12 cellular contexts compared by ENCODE assay signal in the genomic region with DNA sequence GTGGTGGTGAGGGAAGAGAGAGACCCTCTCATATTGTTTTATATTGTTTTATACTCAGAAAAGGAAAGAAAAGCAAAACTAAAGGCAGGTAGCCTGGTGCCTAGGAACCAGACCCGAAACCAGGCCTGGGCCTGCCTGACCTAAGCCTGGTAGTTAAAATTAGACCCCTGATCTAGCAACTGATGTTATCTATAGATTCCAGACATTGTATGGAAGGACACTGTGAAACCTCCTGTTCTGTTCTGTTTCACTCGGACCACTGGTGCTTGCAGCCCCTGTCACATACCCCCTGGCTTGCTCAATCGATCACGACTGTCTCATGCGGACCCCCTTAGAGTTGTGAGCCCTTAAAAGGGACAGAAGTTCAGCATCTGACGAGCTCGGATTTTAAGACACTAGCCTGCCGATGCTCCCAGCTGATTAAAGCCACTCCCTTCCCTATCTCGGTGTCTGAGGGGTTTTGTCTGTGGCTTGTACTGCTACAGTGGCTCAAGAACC. TPM values are rescaled to one million over a fixed set of nuclear protein-coding genes. Genes with fewer than 3 reads are reported as not detected.
A peak's percentile ranks its signal among the peaks of the same experiment; 100 is the strongest.
DNase-seq lines count a peak whose midpoint lies in the region; FAIRE-seq and TF ChIP-seq lines count a peak whose summit lies in the region.
"Not testable (repeated sequence)": the region's sequence is repeated elsewhere in the genome, so short reads cannot be mapped to it uniquely, and the experiment has no call there.
"Had no signal": no experiment of that assay in that cellular context is flagged by ENCODE, and none has a peak within 500 bp of the region (broad histone marks: within the 10 kb centered on the region; RNA-seq: fewer than 3 reads in every experiment).

No MANE protein-coding gene starts in this region.

- TF ChIP-seq POLR2A in endothelial cell of umbilical vein (IDR thresholded peaks at IDR 0.05; ENCODE audit: low read depth, low read length), result not testable (repeated sequence)

- not testable (repeated sequence) for H3K36me3 ChIP-seq in ACC112 (ENCODE audit: insufficient read depth, low read length); HUES6 (ENCODE audit: control insufficient read depth, insufficient read depth, low read length); SK-N-SH (replicated peaks in 1 of 2; ENCODE audit: control insufficient read depth in 1 of 2, insufficient read depth in 2 of 2, low read length in 1 of 2); astrocyte (ENCODE audit: insufficient read depth, low read length); endothelial cell of umbilical vein (ENCODE audit: control insufficient read depth in 2 of 2, extremely low read depth in 1 of 2, insufficient read depth in 2 of 2, low read length in 2 of 2); smooth muscle cell (ENCODE audit: low read depth)

- H3K79me2 ChIP-seq in ACC112 (ENCODE audit: control insufficient read depth, insufficient read depth, low read length, unreplicated experiment); SK-N-SH (ENCODE audit: insufficient read depth); astrocyte (ENCODE audit: insufficient read depth, low read length); endothelial cell of umbilical vein (ENCODE audit: control insufficient read depth, insufficient read depth, low read length); smooth muscle cell (ENCODE audit: low read depth): not testable (repeated sequence)

- H3K4me3 ChIP-seq in ACC112 (ENCODE audit: low read depth, low read length); HUES6 (ENCODE audit: low read depth, low read length); SK-N-SH (ENCODE audit: low read depth in 2 of 2, low read length in 1 of 2); astrocyte (ENCODE audit: insufficient read depth, low read depth, low read length); endothelial cell of umbilical vein (replicated peaks in 1 of 3; ENCODE audit: insufficient read depth in 1 of 3, low read depth in 1 of 3, low read length in 3 of 3); smooth muscle cell: not testable (repeated sequence)

- H3K9me2 ChIP-seq in SK-N-SH, result not testable (repeated sequence)

- H3F3A ChIP-seq in SK-N-SH (replicated peaks; ENCODE audit: insufficient read depth) (peaks cover 40% of the 10 kb centered on the region), smooth muscle cell (ENCODE audit: low read depth) (peaks cover 34% of the 10 kb centered on the region)

- dilution Hi-C loops in endothelial cell of umbilical vein (cut with MboI; ENCODE audit: extremely low pct_ligation_motif_present, low sequenced_read_pairs), result not testable (repeated sequence)

- 0 out of 4 replicates have a peak, but pooled peaks of 1 of the 2 experiments have one; percentile 13 for TF ChIP-seq EP300 in SK-N-SH (IDR thresholded peaks at IDR 0.05; ENCODE audit: borderline replicate concordance in 1 of 2, low read depth in 1 of 2, low read length in 1 of 2)

- H3K27ac Mint-ChIP-seq in astrocyte (ENCODE audit: unreplicated experiment) (peak overlapping the region; percentile 67), nephron (peak overlapping the region in 2 of 3 experiments; percentile 66 to 67)

- H3K9ac ChIP-seq in HUES6 (ENCODE audit: low read length); astrocyte (ENCODE audit: low read length); endothelial cell of umbilical vein (replicated peaks; ENCODE audit: extremely low read depth, insufficient read depth, low read length): not testable (repeated sequence)
- H3K9ac ChIP-seq in SK-N-SH, result peak overlapping the region; percentile 7; the same call in 1 of the 2 replicates
- H3K9ac ChIP-seq in smooth muscle cell (ENCODE audit: low read depth), result peak overlapping the region; percentile 62

- 66% methylated on average over 9 of the region's 9 CpGs for WGBS in SK-N-SH (ENCODE audit: low lambda C conversion rate)
- WGBS in smooth muscle cell (ENCODE audit: low lambda C conversion rate), result 8% methylated on average over 9 of the region's 9 CpGs

- H3K4me2 ChIP-seq in SK-N-SH (peak overlapping the region; percentile 39), smooth muscle cell (peak overlapping the region; percentile 72)
- not testable (repeated sequence) for H3K4me2 ChIP-seq in astrocyte (ENCODE audit: low read length); endothelial cell of umbilical vein (ENCODE audit: insufficient read depth, low read length)

- POLR2A ChIA-PET in SK-N-SH (lab: Yijun Ruan, JAX), result not testable (repeated sequence)
- POLR2A ChIA-PET in endothelial cell of umbilical vein (lab: Charles Lee), result interaction anchor here (0.6 kb wide), 1 partner anchor 225 kb away, joined by 4 read pairs; no protein-coding TSS in a partner anchor

- H3K27me3 Mint-ChIP-seq in astrocyte (ENCODE audit: low read depth, unreplicated experiment); nephron (ENCODE audit: low read depth): not testable (repeated sequence)

- not testable (repeated sequence) for BruUV-seq in endothelial cell of umbilical vein (replicated peaks; lab: Mats Ljungman, UMichigan)

- not testable (repeated sequence) for H2AFZ ChIP-seq in ACC112 (ENCODE audit: low read length, unreplicated experiment); astrocyte (ENCODE audit: low read depth, low read length)
- peak overlapping the region; percentile 62; the same call in 1 of the 2 replicates for H2AFZ ChIP-seq in SK-N-SH (ENCODE audit: low read depth)
- H2AFZ ChIP-seq in endothelial cell of umbilical vein (ENCODE audit: low read depth, low read length), result peak overlapping the region; percentile 75
- H2AFZ ChIP-seq in smooth muscle cell (ENCODE audit: low read depth), result peak overlapping the region; percentile 11

- H3K9me1 ChIP-seq in endothelial cell of umbilical vein (replicated peaks; ENCODE audit: control insufficient read depth, extremely low read depth, insufficient read depth, low read length), result not testable (repeated sequence)

- DNase-seq in SK-N-SH; astrocyte (ENCODE audit: low read depth); endothelial cell of umbilical vein (ENCODE audit: low read depth, low spot score); smooth muscle cell (lab: John Stamatoyannopoulos, UW; ENCODE audit: unreplicated experiment): not testable (repeated sequence)
- DNase-seq in islet precursor cell, result peak; percentile 93

- peaks cover 39% of the 10 kb centered on the region for H3K4me1 ChIP-seq in ACC112 (ENCODE audit: control insufficient read depth, insufficient read depth, low read length, unreplicated experiment)
- not testable (repeated sequence) for H3K4me1 ChIP-seq in HUES6 (ENCODE audit: control insufficient read depth, insufficient read depth, low read length); astrocyte (ENCODE audit: insufficient read depth, low read length); endothelial cell of umbilical vein (ENCODE audit: control insufficient read depth, extremely low read depth, insufficient read depth, low read length); smooth muscle cell (ENCODE audit: low read depth)
- peaks cover 9 to 16% of the 10 kb centered on the region in 2 experiments for H3K4me1 ChIP-seq in SK-N-SH (ENCODE audit: control insufficient read depth in 1 of 2, insufficient read depth in 2 of 2, low read depth in 1 of 2, low read length in 1 of 2)

- H3K36me3 Mint-ChIP-seq in astrocyte (ENCODE audit: low read depth, unreplicated experiment); nephron (ENCODE audit: low read depth): not testable (repeated sequence)

- H3K27ac ChIP-seq in ACC112 (ENCODE audit: low read depth, low read length) (peak overlapping the region; percentile 95; the same call in 1 of the 2 replicates), HUES6 (ENCODE audit: low read depth, low read length) (peak overlapping the region; percentile 36; the same call in 1 of the 2 replicates), SK-N-SH (ENCODE audit: low read depth in 2 of 2, low read length in 1 of 2) (peak overlapping the region; percentile 53 to 94), smooth muscle cell (ENCODE audit: low read depth) (peak overlapping the region; percentile 94)
- not testable (repeated sequence) for H3K27ac ChIP-seq in astrocyte (ENCODE audit: low read depth, low read length); endothelial cell of umbilical vein (ENCODE audit: insufficient read depth, low read depth, low read length)

- not testable (repeated sequence) for TF ChIP-seq RAD21 in SK-N-SH (IDR thresholded peaks at IDR 0.05; ENCODE audit: low read length)

- peaks cover 35% of the 10 kb centered on the region for H3K4me1 Mint-ChIP-seq in astrocyte (ENCODE audit: low read depth, unreplicated experiment)
- H3K4me1 Mint-ChIP-seq in nephron, result peaks cover 20% of the 10 kb centered on the region

- FAIRE-seq in astrocyte (lab: Jason Lieb, UNC); endothelial cell of umbilical vein (lab: Jason Lieb, UNC): not testable (repeated sequence)

- H3K27me3 ChIP-seq in ACC112 (ENCODE audit: insufficient read depth, low read length); HUES6 (ENCODE audit: control insufficient read depth, insufficient read depth, low read length); SK-N-SH (ENCODE audit: insufficient read depth); astrocyte (ENCODE audit: insufficient read depth, low read length); endothelial cell of umbilical vein (ENCODE audit: control insufficient read depth in 2 of 2, insufficient read depth in 2 of 2, low read length in 2 of 2); smooth muscle cell (ENCODE audit: low read depth): not testable (repeated sequence)

- H3K9me3 ChIP-seq in HUES6 (ENCODE audit: control insufficient read depth, insufficient read depth, low read depth, low read length); SK-N-SH; astrocyte (ENCODE audit: insufficient read depth, low read depth, low read length); endothelial cell of umbilical vein (replicated peaks; ENCODE audit: control insufficient read depth, insufficient read depth, low read length); smooth muscle cell (replicated peaks; ENCODE audit: low read depth): not testable (repeated sequence)

- not testable (repeated sequence) for H3K9me3 Mint-ChIP-seq in astrocyte (ENCODE audit: unreplicated experiment); nephron

- TF ChIP-seq CTCF in SK-N-SH (IDR thresholded peaks at IDR 0.05); astrocyte (IDR thresholded peaks at IDR 0.05; ENCODE audit: insufficient read depth, low read depth, low read length); endothelial cell of umbilical vein (IDR thresholded peaks at IDR 0.05; ENCODE audit: extremely low read depth in 1 of 2, insufficient read depth in 1 of 2, low read depth in 1 of 2, low read length in 2 of 2); nephron (IDR thresholded peaks at IDR 0.05; ENCODE audit: unreplicated experiment in 3 of 3); smooth muscle cell (IDR thresholded peaks at IDR 0.05; ENCODE audit: borderline replicate concordance, insufficient read depth, poor library complexity, severe bottlenecking): not testable (repeated sequence)

- not testable (repeated sequence) for H4K20me1 ChIP-seq in SK-N-SH (ENCODE audit: insufficient read depth); astrocyte (ENCODE audit: insufficient read depth, low read length); endothelial cell of umbilical vein (replicated peaks; ENCODE audit: control insufficient read depth, extremely low read depth, insufficient read depth, low read length); smooth muscle cell (ENCODE audit: low read depth)

- CTCF ChIA-PET in SK-N-SH (lab: Yijun Ruan, JAX), result not testable (repeated sequence)
- CTCF ChIA-PET in endothelial cell of umbilical vein (lab: Charles Lee), result interaction anchor here (1.0 to 1.1 kb wide), 2 partner anchors 24 to 108 kb away, joined by 3 to 4 read pairs; no protein-coding TSS in a partner anchor

- intact Hi-C loops in endothelial cell of umbilical vein (cut with micrococcal nuclease), result loop anchor here (5.0 kb wide), 1 partner anchor 186 kb away; no protein-coding TSS in a partner anchor

- not testable (repeated sequence) for H3K4me3 Mint-ChIP-seq in astrocyte (ENCODE audit: unreplicated experiment); nephron

RNA-seq across cellular contexts. Expression of gene ACTC1, which starts 17.6 kb away (rescaled TPM):
- polyA plus RNA-seq in SK-N-SH (2012; rRNA removed) (not detected in 2 replicates), endothelial cell of umbilical vein (0.64 and 1.0 TPM in 2 replicates), smooth muscle cell (90.5 and 405 TPM in 2 replicates)
- polyA plus RNA-seq in SK-N-SH (2012; cell fraction: cytosol; rRNA removed), result not detected in 2 replicates
- polyA plus RNA-seq in SK-N-SH (2012; cell fraction: nucleus; rRNA removed), result 0.01 TPM in 1 of 2 replicates, not detected in the other
- total RNA-seq in astrocyte (860 and 942 TPM in 2 replicates), endothelial cell of umbilical vein (not detected in 2 replicates), smooth muscle cell (95.9 and 136 TPM in 2 replicates)
- polyA plus RNA-seq in endothelial cell of umbilical vein (2011; cell fraction: cytosol; rRNA removed), result 0.44 and 0.72 TPM in 2 replicates
- polyA plus RNA-seq in endothelial cell of umbilical vein (2011; cell fraction: nucleus; rRNA removed), result 0.54 and 0.55 TPM in 2 replicates
- not detected in 2 replicates for polyA plus RNA-seq in endothelial cell of umbilical vein (2012)
- 1.4 TPM in 1 of 2 replicates, not detected in the other for polyA minus RNA-seq in endothelial cell of umbilical vein
- 3.1 TPM for polyA minus RNA-seq in endothelial cell of umbilical vein (2011; cell fraction: cytosol; rRNA and poly(A)+ RNA removed)
- polyA minus RNA-seq in endothelial cell of umbilical vein (2011; cell fraction: nucleus; rRNA and poly(A)+ RNA removed), result not detected in 2 replicates
- total RNA-seq: CD4-positive, CD25-positive, alpha-beta regulatory T cell; OCI-LY7; Peyer's patch had no signal
- polyA plus RNA-seq: CD4-positive, CD25-positive, alpha-beta regulatory T cell had no signal

RNA-seq across cellular contexts. Expression of gene GJD2, which starts 58.1 kb away (rescaled TPM):
- polyA plus RNA-seq in SK-N-SH (2012; rRNA removed) (not detected in 2 replicates), endothelial cell of umbilical vein (not detected in 2 replicates), smooth muscle cell (not detected in 2 replicates)
- polyA plus RNA-seq in SK-N-SH (2012; cell fraction: cytosol; rRNA removed), result 0.04 TPM in 1 of 2 replicates, not detected in the other
- polyA plus RNA-seq in SK-N-SH (2012; cell fraction: nucleus; rRNA removed), result 0.01 TPM in 1 of 2 replicates, not detected in the other
- total RNA-seq in astrocyte (0.48 and 1.00 TPM in 2 replicates), endothelial cell of umbilical vein (not detected in 2 replicates), smooth muscle cell (0.22 TPM in 1 of 2 replicates, not detected in the other)
- not detected in 2 replicates for polyA plus RNA-seq in endothelial cell of umbilical vein (2011; cell fraction: cytosol; rRNA removed)
- polyA plus RNA-seq in endothelial cell of umbilical vein (2011; cell fraction: nucleus; rRNA removed), result not detected in 2 replicates
- not detected in 2 replicates for polyA plus RNA-seq in endothelial cell of umbilical vein (2012)
- not detected in 2 replicates for polyA minus RNA-seq in endothelial cell of umbilical vein
- not detected for polyA minus RNA-seq in endothelial cell of umbilical vein (2011; cell fraction: cytosol; rRNA and poly(A)+ RNA removed)
- not detected in 2 replicates for polyA minus RNA-seq in endothelial cell of umbilical vein (2011; cell fraction: nucleus; rRNA and poly(A)+ RNA removed)
- total RNA-seq: CD4-positive, CD25-positive, alpha-beta regulatory T cell; M059J; OCI-LY7; Peyer's patch had no signal
- polyA plus RNA-seq: CD4-positive, CD25-positive, alpha-beta regulatory T cell had no signal

Comparison
In these comparisons a context has a peak if more than half of its experiments do, and no peak if none do; other contexts are left out.
1. RNA of gene ACTC1, which starts 17.6 kb away (total RNA-seq): 860 to 942 TPM in astrocyte and 95.9 to 136 TPM in smooth muscle cell; not detected in endothelial cell of umbilical vein; every median in the first group is over 10 times any median in the second.